17 cellular contexts compared by ENCODE assay signal in genomic region chr6:3433005-3433404, GRCh38. TPM values are rescaled to one million over a fixed set of nuclear protein-coding genes. Genes with fewer than 3 reads are reported as not detected.
DNase-seq lines count a peak whose midpoint lies in the region; ATAC-seq and TF ChIP-seq lines count a peak whose summit lies in the region.
"Had no signal": no experiment of that assay in that cellular context is flagged by ENCODE, and none has a peak within 500 bp of the region (broad histone marks: within the 10 kb centered on the region; RNA-seq: fewer than 3 reads in every experiment).

No MANE protein-coding gene starts in this region.

- H3K9ac ChIP-seq in BLaER1 treated with 17β-estradiol and CSF1 and Interleukin-3, amounts not matched to agents 10 nM and 100 nM = no peak overlapping the region
- peak overlapping the region; percentile 19 for H3K9ac ChIP-seq in mammary epithelial cell (ENCODE audit: insufficient read depth, low read length)

- no peak overlapping the region for H3K27ac ChIP-seq in BLaER1 treated with 17β-estradiol and CSF1 and Interleukin-3, amounts not matched to agents 10 nM and 100 nM
- H3K27ac ChIP-seq in mammary epithelial cell (ENCODE audit: insufficient read depth, low read depth, low read length) (peak overlapping the region; percentile 64), esophagus muscularis mucosa (replicated peaks in 1 of 4) (no peak overlapping the region)
- H3K27ac ChIP-seq: coronary artery, vagina had no signal

- 60% methylated on average over 2 of the region's 4 CpGs for WGBS in mammary epithelial cell (ENCODE audit: low coverage, missing lambda C conversion rate)
- WGBS in esophagus muscularis mucosa = 92% methylated on average over 4 of the region's 4 CpGs

- no TSS peak for BruUV-seq in mammary epithelial cell (replicated peaks; lab: Mats Ljungman, UMichigan)

- in situ Hi-C loops in mammary epithelial cell (cut with MboI; ENCODE audit: low sequenced_read_pairs in 2 of 2) = no loop called here

- peak overlapping the region in 6 of 11 experiments; percentile 4 to 37 (median 15); a peak in 8 of 22 replicates for H3K4me2 ChIP-seq in BLaER1 treated with 17β-estradiol and CSF1 and Interleukin-3, amounts not matched to agents 10 nM and 100 nM
- peak overlapping the region; percentile 86 for H3K4me2 ChIP-seq in mammary epithelial cell (ENCODE audit: insufficient read depth, low read depth, low read length)

- H3K27me3 ChIP-seq in BLaER1 treated with 17β-estradiol and CSF1 and Interleukin-3, amounts not matched to agents 10 nM and 100 nM = no peaks in the 10 kb centered on the region
- H3K27me3 ChIP-seq in mammary epithelial cell (ENCODE audit: insufficient read depth, low read length) (no peaks in the 10 kb centered on the region), esophagus muscularis mucosa (no peaks in the 10 kb centered on the region)
- H3K27me3 ChIP-seq: vagina had no signal

- intact Hi-C loops in mammary epithelial cell (cut with micrococcal nuclease) = loop anchor here (2.0 kb wide), 1 partner anchor 22 kb away; no protein-coding TSS in a partner anchor
- intact Hi-C loops in esophagus muscularis mucosa (cut with DNase I) = no loop called here

- H3K4me1 Mint-ChIP-seq in neural crest cell = peaks cover 11% of the 10 kb centered on the region
- H3K4me1 Mint-ChIP-seq in progenitor cell of endocrine pancreas (ENCODE audit: low read depth) = peaks cover 2% of the 10 kb centered on the region
- H3K4me1 Mint-ChIP-seq: activated CD8-positive, alpha-beta memory T cell treated with anti-CD3 and anti-CD28 coated beads, Interleukin-2, amount 10 ng/mL, durations not matched to agents 7 days and 5 days had no signal

- H3K27ac Mint-ChIP-seq in neural crest cell (ENCODE audit: unreplicated experiment) (peak overlapping the region; percentile 29), progenitor cell of endocrine pancreas (no peak overlapping the region)
- H3K27ac Mint-ChIP-seq: activated CD8-positive, alpha-beta memory T cell treated with anti-CD3 and anti-CD28 coated beads, Interleukin-2, amount 10 ng/mL, durations not matched to agents 7 days and 5 days; T-cell had no signal

- H4K20me1 ChIP-seq in BLaER1 treated with 17β-estradiol and CSF1 and Interleukin-3, amounts not matched to agents 10 nM and 100 nM = no peaks in the 10 kb centered on the region
- no peaks in the 10 kb centered on the region for H4K20me1 ChIP-seq in mammary epithelial cell (ENCODE audit: insufficient read depth, low read length)

- ATAC-seq in HG03565 (IDR thresholded peaks at IDR 0.05; ENCODE audit: unreplicated experiment) = no peak
- ATAC-seq in HG02571 (IDR thresholded peaks at IDR 0.05; ENCODE audit: unreplicated experiment) = no peak
- ATAC-seq: activated CD8-positive, alpha-beta memory T cell treated with anti-CD3 and anti-CD28 coated beads, Interleukin-2, amount 10 ng/mL, durations not matched to agents 7 days and 5 days; stimulated activated naive CD8-positive, alpha-beta T cell treated with anti-CD3 and anti-CD28 coated beads, Interleukin-15, Interleukin-2, amounts not matched to agents 100 U/mL and 50 U/mL, for 24 hours; T-cell had no signal

- H3K36me3 Mint-ChIP-seq in neural crest cell (ENCODE audit: low read depth) (peaks cover 7% of the 10 kb centered on the region), progenitor cell of endocrine pancreas (ENCODE audit: insufficient read depth) (peaks cover 4% of the 10 kb centered on the region)
- H3K36me3 Mint-ChIP-seq: activated CD8-positive, alpha-beta memory T cell treated with anti-CD3 and anti-CD28 coated beads, Interleukin-2, amount 10 ng/mL, durations not matched to agents 7 days and 5 days; T-cell had no signal

- H3K4me1 ChIP-seq in BLaER1 treated with 17β-estradiol and CSF1 and Interleukin-3, amounts not matched to agents 10 nM and 100 nM = peaks cover 0 to 18% (median 6%) of the 10 kb centered on the region in 10 experiments; a peak in 12 of 20 replicates
- peaks cover 41% of the 10 kb centered on the region for H3K4me1 ChIP-seq in mammary epithelial cell (ENCODE audit: insufficient read depth, low read length)
- peaks cover 2 to 7% (median 5%) of the 10 kb centered on the region in 4 donors for H3K4me1 ChIP-seq in esophagus muscularis mucosa

- TF ChIP-seq CTCF in LNCaP clone FGC (IDR thresholded peaks at IDR 0.05; ENCODE audit: control insufficient read depth, extremely low read depth, insufficient read depth) = peak; percentile 23; the same call in 1 of the 2 replicates
- no peak for TF ChIP-seq CTCF in mammary epithelial cell (conservative IDR thresholded peaks at IDR 0.05 in 1 of 2, IDR thresholded peaks at IDR 0.05 in 1 of 2; ENCODE audit: extremely low read depth in 1 of 2, insufficient read depth in 1 of 2, low read depth in 1 of 2, low read length in 2 of 2)
- TF ChIP-seq CTCF in neural crest cell (conservative IDR thresholded peaks at IDR 0.05) = no peak
- no peak for TF ChIP-seq CTCF in progenitor cell of endocrine pancreas (IDR thresholded peaks at IDR 0.05; ENCODE audit: unreplicated experiment)
- TF ChIP-seq CTCF in esophagus muscularis mucosa (IDR thresholded peaks at IDR 0.05) = no peak

- no peak overlapping the region for H3K4me3 ChIP-seq in BLaER1 treated with 17β-estradiol and CSF1 and Interleukin-3, amounts not matched to agents 10 nM and 100 nM
- H3K4me3 ChIP-seq in LNCaP clone FGC (ENCODE audit: low read depth, low read length) (no peak overlapping the region), mammary epithelial cell (replicated peaks in 1 of 3; ENCODE audit: insufficient read depth in 1 of 3, low read depth in 2 of 3, low read length in 3 of 3) (peak overlapping the region in 1 of 3 experiments; percentile 12), esophagus muscularis mucosa (no peak overlapping the region)
- H3K4me3 ChIP-seq: coronary artery, vagina had no signal

- peak overlapping the region; percentile 63 for H2AFZ ChIP-seq in mammary epithelial cell (ENCODE audit: low read depth, low read length)

- dilution Hi-C loops in mammary epithelial cell (cut with HindIII; ENCODE audit: low sequenced_read_pairs) = loop anchor here (5.0 kb wide), 1 partner anchor 89 kb away; no protein-coding TSS in a partner anchor

- H3K36me3 ChIP-seq in BLaER1 treated with 17β-estradiol and CSF1 and Interleukin-3, amounts not matched to agents 10 nM and 100 nM = no peaks in the 10 kb centered on the region
- H3K36me3 ChIP-seq in mammary epithelial cell (ENCODE audit: insufficient read depth, low read length) = no peaks in the 10 kb centered on the region
- H3K36me3 ChIP-seq in esophagus muscularis mucosa = no peaks in the 10 kb centered on the region
- H3K36me3 ChIP-seq: vagina had no signal

- no peak for DNase-seq in LNCaP clone FGC (ENCODE audit: low read depth)
- DNase-seq in mammary epithelial cell = no peak
- DNase-seq in neural crest cell (ENCODE audit: low read depth, low spot score) = no peak
- no peak for DNase-seq in progenitor cell of endocrine pancreas (ENCODE audit: low spot score, unreplicated experiment)
- DNase-seq in esophagus muscularis mucosa (ENCODE audit: extremely low spot score) = no peak
- DNase-seq: activated CD8-positive, alpha-beta memory T cell treated with anti-CD3 and anti-CD28 coated beads, Interleukin-2, amount 10 ng/mL, durations not matched to agents 7 days and 5 days; activated naive CD4-positive, alpha-beta T cell treated with Interleukin-2 at 50 U/mL for 16 hours; kidney; NCI-H1436 treated with DMSO at 0.1 percent for 48 hours; stimulated activated CD4-positive, alpha-beta T cell treated with anti-CD3 and anti-CD28 coated beads, Interleukin-12 subunit alpha, Interleukin-12 subunit beta, amount 100 ng/mL, for 4 hours; stimulated activated naive CD8-positive, alpha-beta T cell treated with anti-CD3 and anti-CD28 coated beads, Interleukin-15, Interleukin-2, amounts not matched to agents 100 U/mL and 50 U/mL, for 24 hours; T-cell had no signal

- no peak overlapping the region for H3K4me3 Mint-ChIP-seq in neural crest cell
- no peak overlapping the region for H3K4me3 Mint-ChIP-seq in progenitor cell of endocrine pancreas (ENCODE audit: low read depth)
- H3K4me3 Mint-ChIP-seq: activated CD8-positive, alpha-beta memory T cell treated with anti-CD3 and anti-CD28 coated beads, Interleukin-2, amount 10 ng/mL, durations not matched to agents 7 days and 5 days; T-cell had no signal

- no peaks in the 10 kb centered on the region for H3K27me3 Mint-ChIP-seq in neural crest cell (ENCODE audit: low read depth)
- peaks cover 3% of the 10 kb centered on the region for H3K27me3 Mint-ChIP-seq in progenitor cell of endocrine pancreas
- H3K27me3 Mint-ChIP-seq: T-cell had no signal

- H3K9me3 ChIP-seq in BLaER1 treated with 17β-estradiol and CSF1 and Interleukin-3, amounts not matched to agents 10 nM and 100 nM (replicated peaks in 1 of 11) = peaks cover 0 to 7% (median 0%) of the 10 kb centered on the region in 11 experiments; a peak in 1 of 22 replicates
- H3K9me3 ChIP-seq in mammary epithelial cell (replicated peaks; ENCODE audit: insufficient read depth, low read length) (no peaks in the 10 kb centered on the region), esophagus muscularis mucosa (no peaks in the 10 kb centered on the region)
- H3K9me3 ChIP-seq: vagina had no signal

- H3K9me3 Mint-ChIP-seq in neural crest cell (peaks cover 3% of the 10 kb centered on the region), progenitor cell of endocrine pancreas (ENCODE audit: low read depth) (peaks cover 3% of the 10 kb centered on the region)
- H3K9me3 Mint-ChIP-seq: T-cell had no signal

- no peak for TF ChIP-seq POLR2A in esophagus muscularis mucosa (IDR thresholded peaks at IDR 0.05; ENCODE audit: low read depth)

- TF ChIP-seq EP300 in esophagus muscularis mucosa (IDR thresholded peaks at IDR 0.05) = no peak

- H3K79me2 ChIP-seq in mammary epithelial cell (ENCODE audit: insufficient read depth, low read length) = peaks cover 41% of the 10 kb centered on the region

- CTCF ChIA-PET in mammary epithelial cell (lab: Charles Lee; ENCODE audit: low non-redundant PET) = no interaction called here

RNA-seq across cellular contexts. Expression of gene SLC22A23, which starts 23.8 kb away (rescaled TPM):
- total RNA-seq in mammary epithelial cell (10 to 100 TPM; 34.0 to 49.3 TPM), neural crest cell (12.5 and 14.6 TPM in 2 replicates), progenitor cell of endocrine pancreas (17.1 and 19.4 TPM in 2 replicates), esophagus muscularis mucosa (10 to 100 TPM in 2 of 4 donors, 1 to 10 TPM in 2; 7.6 to 13.1 (median 9.5) TPM)
- polyA plus RNA-seq in mammary epithelial cell = 5.8 TPM
- polyA minus RNA-seq in mammary epithelial cell = 39.2 TPM
